8 cellular contexts compared by ENCODE assay signal in genomic region chr18:8611916-8612576, GRCh38. TPM values are rescaled to one million over a fixed set of nuclear protein-coding genes. Genes with fewer than 3 reads are reported as not detected.
DNase-seq lines count a peak whose midpoint lies in the region; ATAC-seq and TF ChIP-seq lines count a peak whose summit lies in the region.
"Had no signal": no experiment of that assay in that cellular context is flagged by ENCODE, and none has a peak within 500 bp of the region (broad histone marks: within the 10 kb centered on the region; RNA-seq: fewer than 3 reads in every experiment).

No MANE protein-coding gene starts in this region.

- no peaks in the 10 kb centered on the region for H3K27me3 Mint-ChIP-seq in Caco-2 (ENCODE audit: insufficient read depth, unreplicated experiment)
- H3K27me3 Mint-ChIP-seq in HFFc6 (ENCODE audit: insufficient read depth), result no peaks in the 10 kb centered on the region; the same call in 1 of the 2 replicates
- H3K27me3 Mint-ChIP-seq in nephron (ENCODE audit: low read depth), result no peaks in the 10 kb centered on the region

- H3K9me3 ChIP-seq in Caco-2 (no peaks in the 10 kb centered on the region), mammary epithelial cell (replicated peaks; ENCODE audit: insufficient read depth, low read length) (no peaks in the 10 kb centered on the region), body of pancreas (no peaks in the 10 kb centered on the region)

- H3K4me3 Mint-ChIP-seq in Caco-2 (ENCODE audit: unreplicated experiment), result peak overlapping the region; percentile 11
- H3K4me3 Mint-ChIP-seq in HFFc6, result peak overlapping the region; percentile 94; the same call in 1 of the 2 replicates
- peak overlapping the region; percentile 85 to 89 (median 86) for H3K4me3 Mint-ChIP-seq in nephron

- H3K4me1 Mint-ChIP-seq in Caco-2 (ENCODE audit: low read depth, unreplicated experiment), result peaks cover 16% of the 10 kb centered on the region
- peaks cover 76% of the 10 kb centered on the region for H3K4me1 Mint-ChIP-seq in HFFc6 (ENCODE audit: low read depth)
- H3K4me1 Mint-ChIP-seq in nephron, result peaks cover 66% of the 10 kb centered on the region

- ATAC-seq in body of pancreas (no peak), HG02870 (IDR thresholded peaks at IDR 0.05; ENCODE audit: unreplicated experiment) (no peak)

- H3K4me1 ChIP-seq in Caco-2 (peaks cover 8% of the 10 kb centered on the region), mammary epithelial cell (ENCODE audit: insufficient read depth, low read length) (peaks cover 44% of the 10 kb centered on the region), body of pancreas (peaks cover 30% of the 10 kb centered on the region)

- H3K27ac ChIP-seq in mammary epithelial cell (ENCODE audit: insufficient read depth, low read depth, low read length), result no peak overlapping the region
- no peak overlapping the region for H3K27ac ChIP-seq in body of pancreas

- no peaks in the 10 kb centered on the region for H3K9me3 Mint-ChIP-seq in Caco-2 (ENCODE audit: unreplicated experiment)
- H3K9me3 Mint-ChIP-seq in HFFc6, result no peaks in the 10 kb centered on the region
- no peaks in the 10 kb centered on the region for H3K9me3 Mint-ChIP-seq in nephron
- H3K9me3 Mint-ChIP-seq: activated T-helper 2 cell treated with anti-CD3 and anti-CD28 coated beads, Interferon-gamma antibody, Interleukin-2, Interleukin-4, amounts not matched to agents 10 μg/mL and 5 μg/mL and 100 μg/mL, durations not matched to agents 14 hours and 24 hours and 36 hours had no signal

- DNase-seq in Caco-2 (no peak), HFFc6 (no peak), mammary epithelial cell (peak; percentile 43), body of pancreas (no peak)
- no peak for DNase-seq in effector CD4-positive, alpha-beta T cell

- dilution Hi-C loops in mammary epithelial cell (cut with HindIII; ENCODE audit: low sequenced_read_pairs), result no loop called here

- H3K4me3 ChIP-seq in Caco-2 (ENCODE audit: low read depth, low read length) (no peak overlapping the region), mammary epithelial cell (replicated peaks in 1 of 3; ENCODE audit: insufficient read depth in 1 of 3, low read depth in 2 of 3, low read length in 3 of 3) (no peak overlapping the region), body of pancreas (no peak overlapping the region)

- CTCF ChIA-PET in Caco-2 (lab: Charles Lee), result no interaction called here
- CTCF ChIA-PET in mammary epithelial cell (lab: Charles Lee; ENCODE audit: low non-redundant PET), result no interaction called here

- POLR2A ChIA-PET in Caco-2 (lab: Charles Lee), result no interaction called here

- WGBS in mammary epithelial cell (ENCODE audit: low coverage, missing lambda C conversion rate), result 80% methylated on average over 17 of the region's 17 CpGs
- WGBS in body of pancreas, 2 donors, result 86 to 91% methylated on average over 17 of the region's 17 CpGs

- no peaks in the 10 kb centered on the region for H4K20me1 ChIP-seq in mammary epithelial cell (ENCODE audit: insufficient read depth, low read length)

- no peaks in the 10 kb centered on the region; the same call in 1 of the 2 replicates for H3K36me3 ChIP-seq in Caco-2 (ENCODE audit: control insufficient read depth, insufficient read depth, low read length)
- peaks cover 1% of the 10 kb centered on the region for H3K36me3 ChIP-seq in mammary epithelial cell (ENCODE audit: insufficient read depth, low read length)
- no peaks in the 10 kb centered on the region for H3K36me3 ChIP-seq in body of pancreas (replicated peaks in 1 of 2; ENCODE audit: insufficient read depth in 1 of 2, low read depth in 2 of 2)

- peak overlapping the region; percentile 85 for H3K4me2 ChIP-seq in mammary epithelial cell (ENCODE audit: insufficient read depth, low read depth, low read length)

- H3K36me3 Mint-ChIP-seq in Caco-2 (ENCODE audit: insufficient read depth, unreplicated experiment), result peaks cover 12% of the 10 kb centered on the region
- peaks cover 5% of the 10 kb centered on the region; the same call in 1 of the 2 replicates for H3K36me3 Mint-ChIP-seq in HFFc6 (ENCODE audit: low read depth)
- H3K36me3 Mint-ChIP-seq in nephron (ENCODE audit: low read depth), result peaks cover 5% of the 10 kb centered on the region

- in situ Hi-C loops in mammary epithelial cell (cut with MboI; ENCODE audit: low sequenced_read_pairs in 2 of 2), result no loop called here

- intact Hi-C loops in Caco-2 (cut with micrococcal nuclease; ENCODE audit: unreplicated experiment) (no loop called here), mammary epithelial cell (cut with micrococcal nuclease) (no loop called here), body of pancreas (cut with DNase I) (no loop called here)

- H3K27ac Mint-ChIP-seq in Caco-2 (ENCODE audit: unreplicated experiment) (no peak overlapping the region), HFFc6 (peak overlapping the region; percentile 21; the same call in 1 of the 2 replicates), nephron (peak overlapping the region in 1 of 3 experiments; percentile 45)

- H3K27me3 ChIP-seq in Caco-2 (replicated peaks; ENCODE audit: control insufficient read depth, insufficient read depth, low read length) (no peaks in the 10 kb centered on the region), mammary epithelial cell (ENCODE audit: insufficient read depth, low read length) (no peaks in the 10 kb centered on the region), body of pancreas (no peaks in the 10 kb centered on the region)

- no peak overlapping the region for H2AFZ ChIP-seq in mammary epithelial cell (ENCODE audit: low read depth, low read length)

- no peak for TF ChIP-seq POLR2A in body of pancreas (IDR thresholded peaks at IDR 0.05)

- no peak overlapping the region for H3K9ac ChIP-seq in mammary epithelial cell (ENCODE audit: insufficient read depth, low read length)

- no peak for TF ChIP-seq CTCF in Caco-2 (IDR thresholded peaks at IDR 0.05; ENCODE audit: insufficient read depth in 1 of 2, low read depth in 1 of 2, low read length in 1 of 2, severe bottlenecking in 1 of 2, unreplicated experiment in 1 of 2)
- no peak for TF ChIP-seq CTCF in HFFc6 (IDR thresholded peaks at IDR 0.05)
- TF ChIP-seq CTCF in mammary epithelial cell (conservative IDR thresholded peaks at IDR 0.05 in 1 of 2, IDR thresholded peaks at IDR 0.05 in 1 of 2; ENCODE audit: extremely low read depth in 1 of 2, insufficient read depth in 1 of 2, low read depth in 1 of 2, low read length in 2 of 2), result no peak
- TF ChIP-seq CTCF in nephron (IDR thresholded peaks at IDR 0.05; ENCODE audit: unreplicated experiment in 3 of 3), result no peak
- TF ChIP-seq CTCF in body of pancreas (IDR thresholded peaks at IDR 0.05), result no peak

- BruUV-seq in Caco-2 (replicated peaks; lab: Mats Ljungman, UMichigan) (no TSS peak), mammary epithelial cell (replicated peaks; lab: Mats Ljungman, UMichigan) (no TSS peak)

- H3K79me2 ChIP-seq in mammary epithelial cell (ENCODE audit: insufficient read depth, low read length), result peaks cover 73% of the 10 kb centered on the region

RNA-seq across cellular contexts. Expression of gene RAB12, which starts 2.8 kb away (rescaled TPM):
- total RNA-seq in Caco-2 (2022), result 37.8 and 42.8 TPM in 2 replicates
- total RNA-seq in HFFc6 (2021; fragmentation: NEBNext Ultra II Directional; extraction: Animal tissue kit (Norgen Biotek cat#: 25700)), result 10 to 100 TPM; 34.1 to 38.0 (median 36.4) TPM
- total RNA-seq in mammary epithelial cell, result 10 to 100 TPM; 36.1 to 47.8 TPM
- 10.3 TPM for polyA plus RNA-seq in mammary epithelial cell
- 20.0 TPM for polyA minus RNA-seq in mammary epithelial cell
- total RNA-seq in body of pancreas, result 10 to 100 TPM; 18.9 to 26.7 TPM

Comparison
In these comparisons a context has a peak if more than half of its experiments do, and no peak if none do; other contexts are left out.
1. H3K4me3 Mint-ChIP-seq: peak in every context shown above with its lines; median percentile 94 in HFFc6; 86 in nephron; 11 in Caco-2.